ENCODE assay signal across 16 cellular contexts in the genomic region with DNA sequence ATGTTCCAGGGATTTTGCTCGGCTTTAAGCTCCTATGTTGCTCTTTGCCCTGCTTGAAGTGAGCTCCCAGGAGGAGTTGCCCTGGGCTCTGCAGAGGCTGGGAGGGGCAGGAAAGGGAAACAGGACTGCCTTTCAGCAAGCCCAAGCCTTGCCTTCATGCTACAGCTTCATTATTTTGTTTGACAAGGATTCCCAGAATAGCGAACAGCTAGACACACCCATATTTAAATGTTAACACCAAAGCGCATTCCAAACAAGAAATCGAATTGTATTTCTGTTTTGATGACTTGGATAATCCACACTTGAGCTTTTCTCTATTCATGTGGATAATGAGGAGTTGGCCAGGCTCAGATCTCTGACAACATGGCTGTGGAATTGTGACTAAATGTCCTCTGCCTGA. TPM values are rescaled to one million over a fixed set of nuclear protein-coding genes. Genes with fewer than 3 reads are reported as not detected.
DNase-seq lines count a peak whose midpoint lies in the region; ATAC-seq, FAIRE-seq and TF ChIP-seq lines count a peak whose summit lies in the region.
"Had no signal": no experiment of that assay in that cellular context is flagged by ENCODE, and none has a peak within 500 bp of the region (broad histone marks: within the 10 kb centered on the region; RNA-seq: fewer than 3 reads in every experiment).

No MANE protein-coding gene starts in this region.

- H3K36me3 ChIP-seq in kidney (ENCODE audit: control insufficient read depth in 1 of 2, insufficient read depth in 2 of 2, low read length in 2 of 2) = peaks cover 6 to 8% of the 10 kb centered on the region in 2 donors
- H3K36me3 ChIP-seq: Peyer's patch had no signal

- H3K9me3 ChIP-seq in kidney (ENCODE audit: control insufficient read depth in 1 of 2, low read length in 2 of 2) = no peaks in the 10 kb centered on the region
- H3K9me3 ChIP-seq: Peyer's patch had no signal

- no peak for FAIRE-seq in kidney (lab: Jason Lieb, UNC)

- intact Hi-C loops in kidney (cut with DNase I) = loop anchor here (10.0 kb wide), 1 partner anchor 150 kb away; no protein-coding TSS in a partner anchor
- intact Hi-C loops in sciatic nerve (cut with DNase I) = no loop called here

- no peak overlapping the region for H3K4me3 ChIP-seq in epithelial cell of esophagus (ENCODE audit: low read length)
- no peak overlapping the region for H3K4me3 ChIP-seq in kidney (ENCODE audit: low read length in 2 of 2)
- H3K4me3 ChIP-seq: Peyer's patch had no signal

- H3K4me1 ChIP-seq in kidney (ENCODE audit: control insufficient read depth in 1 of 2, insufficient read depth in 1 of 2, low read depth in 1 of 2, low read length in 2 of 2) = peaks cover 16 to 17% of the 10 kb centered on the region in 2 donors

- DNase-seq in GM03348 (ENCODE audit: low spot score) (peak; percentile 19), epithelial cell of esophagus (ENCODE audit: low read depth) (peak; percentile 39), kidney (no peak), sciatic nerve (ENCODE audit: low spot score) (no peak), T-helper 1 cell (no peak), NCI-H1930 (lab: John Stamatoyannopoulos, UW) (no peak)
- no peak for DNase-seq in stimulated activated naive CD8-positive, alpha-beta T cell treated with anti-CD3 and anti-CD28 coated beads, Interleukin-15, Interleukin-2, amounts not matched to agents 100 U/mL and 50 U/mL, for 24 hours
- DNase-seq: activated B cell treated with CpG ODN at 0.5 μM for 24 hours; activated CD8-positive, alpha-beta memory T cell treated with anti-CD3 and anti-CD28 coated beads, Interleukin-2, amount 50 U/mL, for 4 hours; activated naive CD4-positive, alpha-beta T cell treated with anti-CD3 and anti-CD28 coated beads, Interleukin-2, amount 50 U/mL, for 16 hours; COR-L47; GDM1; immature natural killer cell; KBM-7 had no signal

- peak overlapping the region; percentile 12 to 70 for H3K27ac ChIP-seq in kidney (ENCODE audit: low read depth in 2 of 2, low read length in 2 of 2)

- no peak overlapping the region for H3K9ac ChIP-seq in kidney (ENCODE audit: low read length in 2 of 2)

- TF ChIP-seq CTCF in epithelial cell of esophagus (IDR thresholded peaks at IDR 0.05; ENCODE audit: insufficient read depth, low read depth, low read length, missing control alignments) (no peak), kidney (IDR thresholded peaks at IDR 0.05; ENCODE audit: borderline replicate concordance, extremely low read depth, insufficient read depth) (no peak)

- ATAC-seq in sciatic nerve = peak; percentile 56
- ATAC-seq in GM19467 (IDR thresholded peaks at IDR 0.05; ENCODE audit: unreplicated experiment) = no peak
- no peak for ATAC-seq in stimulated activated naive CD8-positive, alpha-beta T cell treated with anti-CD3 and anti-CD28 coated beads, Interleukin-15, Interleukin-2, amounts not matched to agents 100 U/mL and 50 U/mL, for 24 hours

RNA-seq across cellular contexts. Expression of a gene that starts 6.3 kb away (rescaled TPM):
- total RNA-seq in kidney (63.8 TPM), sciatic nerve (84.6 TPM)
- 10.4 TPM for polyA plus RNA-seq in kidney (ENCODE audit: insufficient read depth, low read depth, low replicate concordance)
- polyA plus RNA-seq: immature natural killer cell had no signal

Comparison
In these comparisons a context has a peak if more than half of its experiments do, and no peak if none do; other contexts are left out.
1. DNase-seq: peak in GM03348 (single experiment) and epithelial cell of esophagus (single experiment); none in kidney (single experiment), sciatic nerve (single experiment), T-helper 1 cell (0 of 5), NCI-H1930 (0 of 2) and stimulated activated naive CD8-positive, alpha-beta T cell treated with anti-CD3 and anti-CD28 coated beads, Interleukin-15, Interleukin-2, amounts not matched to agents 100 U/mL and 50 U/mL, for 24 hours (single experiment).